In genomic region chr4:143658336-143658735, GRCh38 we compare ENCODE assay signal across 7 cellular contexts. TPM values are rescaled to one million over a fixed set of nuclear protein-coding genes. Genes with fewer than 3 reads are reported as not detected.
"Had no signal": no experiment of that assay in that cellular context is flagged by ENCODE, and none has a peak within 500 bp of the region (broad histone marks: within the 10 kb centered on the region; RNA-seq: fewer than 3 reads in every experiment).

No MANE protein-coding gene starts in this region.

- DNase-seq: IMR-90, KBM-7, KG1 had no signal

- ATAC-seq: HepG2, K562 had no signal

RNA-seq across cellular contexts. Expression of gene FREM3, which starts 42.1 kb away (rescaled TPM):
- total RNA-seq: HepG2, HT-29, HT1080, IMR-90, K562 had no signal
